ENCODE assay signal across 17 cellular contexts in the genomic region with DNA sequence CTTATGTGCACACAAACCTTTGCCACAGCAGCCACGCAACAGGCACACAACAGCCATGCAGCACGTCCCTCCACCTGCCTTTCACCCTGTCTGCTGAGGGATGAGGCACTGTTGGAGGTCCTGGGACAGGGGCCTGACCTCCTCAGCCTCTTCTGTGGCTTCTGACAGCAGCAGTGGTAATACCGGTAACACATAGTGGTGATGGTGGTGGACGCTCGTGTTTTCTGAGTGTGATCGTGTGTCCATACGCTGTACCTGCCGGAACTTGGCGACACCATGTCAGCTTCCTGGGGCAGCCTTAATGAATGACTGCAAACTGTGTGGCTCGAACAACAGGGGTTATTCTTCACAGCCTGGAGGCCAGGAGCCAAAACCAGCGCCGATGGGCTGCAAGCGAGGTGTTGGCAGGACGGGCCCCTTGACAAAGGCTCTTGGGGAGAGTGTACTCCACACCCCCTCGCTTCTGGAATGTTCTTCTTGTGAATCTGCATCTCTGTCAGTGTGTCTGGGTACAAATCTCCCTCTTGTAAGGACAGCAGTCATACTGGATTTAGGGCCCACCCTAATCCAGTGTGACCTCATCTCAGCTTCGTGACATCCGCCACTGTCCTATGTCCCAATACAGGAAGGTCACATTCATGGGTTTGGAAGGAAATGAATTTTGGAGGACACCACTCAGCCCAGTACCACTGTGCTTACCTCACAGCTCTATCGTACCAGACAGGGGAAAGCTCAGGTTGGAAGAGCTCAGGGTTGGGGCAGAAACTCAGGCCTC. TPM values are rescaled to one million over a fixed set of nuclear protein-coding genes. Genes with fewer than 3 reads are reported as not detected.
DNase-seq lines count a peak whose midpoint lies in the region; ATAC-seq and TF ChIP-seq lines count a peak whose summit lies in the region.
"Had no signal": no experiment of that assay in that cellular context is flagged by ENCODE, and none has a peak within 500 bp of the region (broad histone marks: within the 10 kb centered on the region; RNA-seq: fewer than 3 reads in every experiment).

No MANE protein-coding gene starts in this region.

- H3K4me3 Mint-ChIP-seq in activated T-helper 17 cell treated with anti-CD3 and anti-CD28 coated beads, Interleukin-2, amount 50 U/mL, for 72 hours: no peak overlapping the region
- H3K4me3 Mint-ChIP-seq in mesothelial cell of epicardium (no peak overlapping the region), type B pancreatic cell (no peak overlapping the region)
- H3K4me3 Mint-ChIP-seq: activated T-cell treated with anti-CD3 and anti-CD28 coated beads, Interleukin-2, amount 50 U/mL, for 72 hours had no signal

- TF ChIP-seq CTCF in mesothelial cell of epicardium (IDR thresholded peaks at IDR 0.05; ENCODE audit: unreplicated experiment) (no peak), type B pancreatic cell (conservative IDR thresholded peaks at IDR 0.05) (no peak)

- intact Hi-C loops in Right ventricle myocardium inferior (cut with DNase I): no loop called here
- intact Hi-C loops in left cardiac atrium (cut with DNase I): no loop called here

- H3K27ac Mint-ChIP-seq in activated T-helper 17 cell treated with anti-CD3 and anti-CD28 coated beads, Interleukin-2, amount 50 U/mL, for 72 hours: peak overlapping the region; percentile 29
- H3K27ac Mint-ChIP-seq in mesothelial cell of epicardium (peak overlapping the region; percentile 66), type B pancreatic cell (no peak overlapping the region)
- H3K27ac Mint-ChIP-seq: activated T-cell treated with anti-CD3 and anti-CD28 coated beads, Interleukin-2, amount 50 U/mL, for 72 hours had no signal

- H3K9me3 Mint-ChIP-seq in activated T-helper 17 cell treated with anti-CD3 and anti-CD28 coated beads, Interleukin-2, amount 50 U/mL, for 72 hours: peaks cover 8% of the 10 kb centered on the region
- peaks cover 18% of the 10 kb centered on the region for H3K9me3 Mint-ChIP-seq in mesothelial cell of epicardium
- H3K9me3 Mint-ChIP-seq in type B pancreatic cell: no peaks in the 10 kb centered on the region

- DNase-seq in Right ventricle myocardium inferior (ENCODE audit: missing footprints): peak; percentile 9
- DNase-seq in left cardiac atrium: no peak
- peak in 1 of 2 experiments; percentile 28 for DNase-seq in mesothelial cell of epicardium (ENCODE audit: low spot score in 2 of 2, unreplicated experiment in 2 of 2)
- peak; percentile 56 for DNase-seq in type B pancreatic cell (ENCODE audit: extremely low spot score, unreplicated experiment)
- DNase-seq in RPMI8226: no peak
- DNase-seq: activated CD4-positive, alpha-beta T cell treated with anti-CD3 and anti-CD28 coated beads for 4 hours; activated T-cell treated with anti-CD3 and anti-CD28 coated beads, Interleukin-2, amount 50 U/mL, for 72 hours; central memory CD4-positive, alpha-beta T cell; COR-L47; NCI-H1694 treated with DMSO at 0.1 percent for 48 hours; NCI-H345; occipital lobe; stimulated activated CD4-positive, alpha-beta T cell treated with anti-CD3 and anti-CD28 coated beads, Interleukin-2, amount 100 ng/mL, for 48 hours had no signal

- no peaks in the 10 kb centered on the region for H3K27me3 Mint-ChIP-seq in activated T-helper 17 cell treated with anti-CD3 and anti-CD28 coated beads, Interleukin-2, amount 50 U/mL, for 72 hours
- H3K27me3 Mint-ChIP-seq in mesothelial cell of epicardium (ENCODE audit: low read depth): no peaks in the 10 kb centered on the region
- H3K27me3 Mint-ChIP-seq in type B pancreatic cell: no peaks in the 10 kb centered on the region

- peaks cover 56% of the 10 kb centered on the region for H3K36me3 Mint-ChIP-seq in activated T-helper 17 cell treated with anti-CD3 and anti-CD28 coated beads, Interleukin-2, amount 50 U/mL, for 72 hours (ENCODE audit: low read depth)
- peaks cover 16% of the 10 kb centered on the region for H3K36me3 Mint-ChIP-seq in mesothelial cell of epicardium
- peaks cover 13% of the 10 kb centered on the region for H3K36me3 Mint-ChIP-seq in type B pancreatic cell

- ATAC-seq in Right ventricle myocardium inferior (no peak), left cardiac atrium (no peak), GM21360 (IDR thresholded peaks at IDR 0.05; ENCODE audit: unreplicated experiment) (no peak), HG02623 (IDR thresholded peaks at IDR 0.05; ENCODE audit: unreplicated experiment) (no peak)
- no peak for ATAC-seq in activated T-helper 17 cell treated with anti-CD3 and anti-CD28 coated beads, Interleukin-2, amount 50 U/mL, for 72 hours (replicated peaks)
- ATAC-seq: activated T-cell treated with anti-CD3 and anti-CD28 coated beads, Interleukin-2, amount 50 U/mL, for 72 hours; mucosa of descending colon had no signal

- peaks cover 5% of the 10 kb centered on the region for H3K4me1 Mint-ChIP-seq in activated T-helper 17 cell treated with anti-CD3 and anti-CD28 coated beads, Interleukin-2, amount 50 U/mL, for 72 hours
- H3K4me1 Mint-ChIP-seq in mesothelial cell of epicardium: peaks cover 20% of the 10 kb centered on the region
- H3K4me1 Mint-ChIP-seq in type B pancreatic cell (ENCODE audit: unreplicated experiment): peaks cover 22% of the 10 kb centered on the region

RNA-seq across cellular contexts. Expression of a gene that starts 55.3 kb away (rescaled TPM):
- total RNA-seq in Right ventricle myocardium inferior (47.3 TPM), left cardiac atrium (10 to 100 TPM; 41.4 to 42.3 TPM), mesothelial cell of epicardium (70.4 to 73.5 TPM (median 71.2 TPM) in 3 replicates), type B pancreatic cell (ENCODE audit: low replicate concordance) (62.9 and 64.6 TPM in 2 replicates)
- total RNA-seq in activated T-helper 17 cell treated with anti-CD3 and anti-CD28 coated beads, Interleukin-2, amount 50 U/mL, for 72 hours: 10 to 100 TPM; 78.3 to 93.6 TPM

Comparison
In these comparisons a context has a peak if more than half of its experiments do, and no peak if none do; other contexts are left out.
1. DNase-seq: peak in Right ventricle myocardium inferior (single experiment) and type B pancreatic cell (single experiment); none in left cardiac atrium (single experiment) and RPMI8226 (single experiment).